In the genomic region with DNA sequence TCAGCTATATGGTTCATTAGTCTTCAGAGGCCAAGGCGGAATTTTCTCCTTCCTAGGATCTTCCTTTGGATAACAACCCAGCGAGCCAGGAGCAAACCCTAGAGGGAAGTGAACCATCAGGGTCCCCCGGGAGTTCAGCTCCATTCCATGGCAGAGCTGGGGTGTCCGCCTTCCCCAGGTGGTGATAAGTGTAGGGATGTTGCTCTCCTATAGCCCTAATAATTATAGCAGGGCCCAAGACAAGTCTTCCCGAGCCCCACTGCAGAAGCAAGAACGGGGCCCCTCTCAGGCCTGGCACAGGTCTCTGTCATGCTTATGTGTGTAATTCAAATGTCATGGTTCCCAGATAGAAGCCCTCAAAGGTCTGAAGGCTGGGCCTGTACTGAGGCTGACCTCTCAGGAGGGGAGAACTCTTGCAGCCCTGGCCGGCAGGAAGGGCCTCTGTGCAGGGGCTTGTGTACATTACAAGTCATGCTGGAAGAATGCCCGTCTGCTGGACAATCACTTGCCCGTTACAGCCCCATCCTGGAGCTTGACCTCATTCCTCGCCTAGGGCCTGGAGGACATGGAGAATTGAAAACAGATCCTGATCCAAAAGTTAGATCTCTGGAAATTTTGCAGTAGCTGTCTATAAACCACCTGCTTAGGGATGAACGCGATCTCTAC, we compare ENCODE assay signal across 20 cellular contexts. TPM values are rescaled to one million over a fixed set of nuclear protein-coding genes. Genes with fewer than 3 reads are reported as not detected.
DNase-seq lines count a peak whose midpoint lies in the region; ATAC-seq and TF ChIP-seq lines count a peak whose summit lies in the region.
"Had no signal": no experiment of that assay in that cellular context is flagged by ENCODE, and none has a peak within 500 bp of the region (broad histone marks: within the 10 kb centered on the region; RNA-seq: fewer than 3 reads in every experiment).

No MANE protein-coding gene starts in this region.

- H3K4me1 ChIP-seq in SK-N-SH (ENCODE audit: control insufficient read depth in 1 of 2, insufficient read depth in 2 of 2, low read depth in 1 of 2, low read length in 1 of 2) (peaks cover 4 to 63% of the 10 kb centered on the region in 2 experiments; a peak in 3 of 4 replicates), fibroblast of lung (ENCODE audit: control insufficient read depth, extremely low read depth, insufficient read depth, low read length) (no peaks in the 10 kb centered on the region), body of pancreas (no peaks in the 10 kb centered on the region), ovary (ENCODE audit: insufficient read depth) (no peaks in the 10 kb centered on the region)
- H3K4me1 ChIP-seq: colonic mucosa, prostate gland had no signal

- POLR2A ChIA-PET in SK-N-SH (lab: Yijun Ruan, JAX) = interaction anchor here (0.9 to 1.3 kb wide), 2 partner anchors 40 to 102 kb away, joined by 3 to 7 read pairs; no protein-coding TSS in a partner anchor

- TF ChIP-seq POLR2A in body of pancreas (IDR thresholded peaks at IDR 0.05) = no peak
- no peak for TF ChIP-seq POLR2A in ovary (IDR thresholded peaks at IDR 0.05)

- H3K4me2 ChIP-seq in SK-N-SH (0 out of 2 replicates have a peak overlapping the region, but pooled peaks have one; percentile 37), fibroblast of lung (ENCODE audit: extremely low read depth, insufficient read depth, low read length) (no peak overlapping the region)

- H3K36me3 ChIP-seq in SK-N-SH (replicated peaks in 1 of 2; ENCODE audit: control insufficient read depth in 1 of 2, insufficient read depth in 2 of 2, low read length in 1 of 2) (no peaks in the 10 kb centered on the region), fibroblast of lung (ENCODE audit: control insufficient read depth, insufficient read depth, low read length) (no peaks in the 10 kb centered on the region), body of pancreas (replicated peaks in 1 of 2; ENCODE audit: insufficient read depth in 1 of 2, low read depth in 2 of 2) (no peaks in the 10 kb centered on the region), ovary (no peaks in the 10 kb centered on the region)
- H3K36me3 ChIP-seq: colonic mucosa, prostate gland had no signal

- intact Hi-C loops in body of pancreas (cut with DNase I) = no loop called here
- intact Hi-C loops in ovary (cut with DNase I) = no loop called here

- H3K9me3 ChIP-seq in SK-N-SH (no peaks in the 10 kb centered on the region), fibroblast of lung (ENCODE audit: control insufficient read depth, insufficient read depth, low read depth, low read length) (no peaks in the 10 kb centered on the region), body of pancreas (no peaks in the 10 kb centered on the region), ovary (no peaks in the 10 kb centered on the region)
- H3K9me3 ChIP-seq: colonic mucosa, prostate gland had no signal

- H3K79me2 ChIP-seq in SK-N-SH (ENCODE audit: insufficient read depth) = no peaks in the 10 kb centered on the region
- H3K79me2 ChIP-seq in fibroblast of lung (ENCODE audit: control insufficient read depth, insufficient read depth, low read length) = no peaks in the 10 kb centered on the region

- peak; percentile 20 for TF ChIP-seq RAD21 in SK-N-SH (IDR thresholded peaks at IDR 0.05; ENCODE audit: low read length)

- H3K4me3 ChIP-seq in SK-N-SH (ENCODE audit: low read depth in 2 of 2, low read length in 1 of 2) = no peak overlapping the region
- H3K4me3 ChIP-seq in fibroblast of lung (replicated peaks in 1 of 4; ENCODE audit: control extremely low read depth in 1 of 4, insufficient read depth in 1 of 4, low read depth in 3 of 4, low read length in 4 of 4) = no peak overlapping the region
- no peak overlapping the region for H3K4me3 ChIP-seq in body of pancreas
- H3K4me3 ChIP-seq in ovary = no peak overlapping the region
- H3K4me3 ChIP-seq: colonic mucosa, prostate gland had no signal

- no peaks in the 10 kb centered on the region for H3K9me2 ChIP-seq in SK-N-SH

- TF ChIP-seq EP300 in SK-N-SH (IDR thresholded peaks at IDR 0.05; ENCODE audit: borderline replicate concordance in 1 of 2, low read depth in 1 of 2, low read length in 1 of 2) (peak in 1 of 2 experiments; percentile 82; a peak in 2 of 4 replicates), ovary (IDR thresholded peaks at IDR 0.05) (no peak)

- CTCF ChIA-PET in SK-N-SH (lab: Yijun Ruan, JAX) = interaction anchor here (0.6 to 4.5 kb wide), 5 partner anchors 18 to 107 kb away, joined by 3 to 35 read pairs (median 5); a partner anchor contains a TSS

- DNase-seq in ELF-1 (ENCODE audit: low read depth, low spot score) (peak; percentile 30), SK-N-SH (peak; percentile 90), fibroblast of lung (ENCODE audit: low read depth in 2 of 2) (peak; percentile 36 to 48), retina (peak; percentile 60), body of pancreas (no peak), ovary (no peak)
- DNase-seq: activated CD8-positive, alpha-beta memory T cell treated with anti-CD3 and anti-CD28 coated beads for 24 hours; activated naive CD4-positive, alpha-beta T cell; colonic mucosa; GF-D8; HFFc6; NCI-H1436 treated with DMSO at 0.1 percent for 48 hours; NCI-H526; stimulated activated CD4-positive, alpha-beta T cell treated with anti-CD3 and anti-CD28 coated beads, Interleukin-4, amount 100 ng/mL, for 1 hour; stimulated activated naive B cell treated with anti-CD40 and anti-IgM and Interleukin-4, amounts not matched to agents 10 μg/mL and 1 μg/mL and 100 μg/mL, for 72 hours had no signal

- no peak overlapping the region for H3K9ac ChIP-seq in SK-N-SH
- no peak overlapping the region for H3K9ac ChIP-seq in fibroblast of lung (ENCODE audit: insufficient read depth, low read length)

- H3K27ac ChIP-seq in SK-N-SH (ENCODE audit: low read depth in 2 of 2, low read length in 1 of 2) = peak overlapping the region in 1 of 2 experiments; percentile 98; a peak in 2 of 4 replicates
- no peak overlapping the region for H3K27ac ChIP-seq in fibroblast of lung (ENCODE audit: insufficient read depth, low read length)
- H3K27ac ChIP-seq in body of pancreas = no peak overlapping the region
- H3K27ac ChIP-seq in ovary = no peak overlapping the region
- H3K27ac ChIP-seq: C4-2B, colonic mucosa, prostate gland had no signal

- H3K27me3 ChIP-seq in SK-N-SH (ENCODE audit: insufficient read depth) = no peaks in the 10 kb centered on the region
- H3K27me3 ChIP-seq in fibroblast of lung (ENCODE audit: control insufficient read depth, insufficient read depth, low read length) = peaks cover 11% of the 10 kb centered on the region
- no peaks in the 10 kb centered on the region for H3K27me3 ChIP-seq in body of pancreas
- H3K27me3 ChIP-seq in ovary = no peaks in the 10 kb centered on the region
- H3K27me3 ChIP-seq: colonic mucosa had no signal

- H3F3A ChIP-seq in SK-N-SH (replicated peaks; ENCODE audit: insufficient read depth) = no peaks in the 10 kb centered on the region

- TF ChIP-seq CTCF in SK-N-SH (IDR thresholded peaks at IDR 0.05) (no peak), fibroblast of lung (conservative IDR thresholded peaks at IDR 0.05 in 1 of 2, IDR thresholded peaks at IDR 0.05 in 1 of 2; ENCODE audit: low read depth in 1 of 2, low read length in 2 of 2) (no peak), body of pancreas (IDR thresholded peaks at IDR 0.05) (no peak), ovary (IDR thresholded peaks at IDR 0.05) (no peak)

- 49% methylated on average over 10 of the region's 12 CpGs for WGBS in SK-N-SH (ENCODE audit: low lambda C conversion rate)
- 84 to 85% methylated on average over 11 to 12 of the region's 12 CpGs for WGBS in body of pancreas, 2 donors
- 72 to 83% (median 76%) methylated on average over 12 of the region's 12 CpGs for WGBS in ovary, 3 donors

- ATAC-seq in body of pancreas = no peak
- ATAC-seq in HG03196 (IDR thresholded peaks at IDR 0.05; ENCODE audit: unreplicated experiment) = no peak
- no peak for ATAC-seq in GM21529 (IDR thresholded peaks at IDR 0.05; ENCODE audit: unreplicated experiment)
- ATAC-seq: stimulated activated naive B cell treated with anti-CD40 and anti-IgM and Interleukin-4, amounts not matched to agents 10 μg/mL and 1 μg/mL and 100 μg/mL, for 72 hours had no signal

- H2AFZ ChIP-seq in SK-N-SH (ENCODE audit: low read depth) (no peak overlapping the region), fibroblast of lung (ENCODE audit: low read length) (no peak overlapping the region)

- no peaks in the 10 kb centered on the region for H4K20me1 ChIP-seq in SK-N-SH (ENCODE audit: insufficient read depth)
- H4K20me1 ChIP-seq in fibroblast of lung (ENCODE audit: control insufficient read depth, extremely low read depth, insufficient read depth, low read length) = no peaks in the 10 kb centered on the region

TF ChIP-seq in SK-N-SH, 30 proteins besides CTCF, POLR2A, EP300 and RAD21:
- TF ChIP-seq TCF12 (IDR thresholded peaks at IDR 0.05) = peak; percentile 64
- no peak for TF ChIP-seq SMC3 (IDR thresholded peaks at IDR 0.05; ENCODE audit: low read depth, low read length)
- TF ChIP-seq MXI1 (IDR thresholded peaks at IDR 0.05; ENCODE audit: low read depth, low read length) = peak; percentile 77; the same call in 1 of the 2 replicates
- no peak for TF ChIP-seq MEF2A (IDR thresholded peaks at IDR 0.05; ENCODE audit: borderline replicate concordance, low read depth)
- TF ChIP-seq CHD2 (IDR thresholded peaks at IDR 0.05; ENCODE audit: low read length, partially characterized antibody) = peak; percentile 73
- TF ChIP-seq RCOR1 (IDR thresholded peaks at IDR 0.05; ENCODE audit: low read length) = peak; percentile 89
- peak; percentile 82 for TF ChIP-seq GATA2 (CRISPR knock-in tag; IDR thresholded peaks at IDR 0.05)

RNA-seq across cellular contexts. Expression of a gene that starts 17.3 kb away (rescaled TPM):
- not detected in 2 replicates for polyA plus RNA-seq in SK-N-SH (2012; rRNA removed)
- polyA plus RNA-seq in SK-N-SH (2012; cell fraction: cytosol; rRNA removed) = not detected in 2 replicates
- 0.07 TPM in 1 of 2 replicates, not detected in the other for polyA plus RNA-seq in SK-N-SH (2012; cell fraction: nucleus; rRNA removed)
- total RNA-seq in fibroblast of lung = not detected in 2 replicates
- polyA plus RNA-seq in fibroblast of lung = not detected in 2 replicates
- not detected in 2 replicates for polyA plus RNA-seq in fibroblast of lung (2012)
- polyA minus RNA-seq in fibroblast of lung (ENCODE audit: low replicate concordance) = not detected in 2 replicates
- not detected for total RNA-seq in body of pancreas
- total RNA-seq in ovary = not detected
- polyA plus RNA-seq in ovary = not detected
- total RNA-seq: colonic mucosa, HFFc6, mesenteric fat pad, prostate gland had no signal

Comparison
In these comparisons a context has a peak if more than half of its experiments do, and no peak if none do; other contexts are left out.
1. DNase-seq: peak in ELF-1 (single experiment), SK-N-SH (single experiment), fibroblast of lung (2 of 2) and retina (single experiment); none in body of pancreas (0 of 4) and ovary (0 of 5).